17 cellular contexts compared by ENCODE assay signal in the genomic region with DNA sequence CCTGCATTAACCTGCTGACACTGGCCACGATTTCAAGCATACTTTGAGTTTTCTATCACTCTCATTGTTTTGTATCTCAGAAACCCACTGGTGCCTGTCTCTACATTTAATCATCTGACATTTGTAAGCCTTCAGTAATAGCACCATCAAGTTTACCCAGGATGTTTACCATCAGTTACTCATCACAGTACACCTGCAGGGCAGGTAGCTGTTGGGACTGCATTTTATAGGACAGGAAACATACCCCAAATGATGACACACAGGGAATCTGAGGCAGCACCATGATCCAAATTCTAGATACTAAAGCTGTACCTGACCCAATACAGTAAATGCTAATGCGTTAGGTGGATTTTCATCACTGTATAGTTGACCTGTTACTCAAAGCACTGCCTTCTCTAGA.
"Had no signal": no experiment of that assay in that cellular context is flagged by ENCODE, and none has a peak within 500 bp of the region (broad histone marks: within the 10 kb centered on the region; RNA-seq: fewer than 3 reads in every experiment).

No MANE protein-coding gene starts in this region.

- ATAC-seq: activated T-cell treated with anti-CD3 and anti-CD28 coated beads, Interleukin-2, amount 50 U/mL, for 72 hours; left cardiac atrium; psoas muscle; sciatic nerve had no signal

- H2AFZ ChIP-seq: neural progenitor cell had no signal

- H3K4me3 ChIP-seq: lung, neural progenitor cell, psoas muscle, suprapubic skin had no signal

- H3K9me3 ChIP-seq: psoas muscle, suprapubic skin had no signal

- H3K4me2 ChIP-seq: neural progenitor cell had no signal

- H3K36me3 ChIP-seq: neural progenitor cell, suprapubic skin had no signal

- DNase-seq: activated B cell treated with CpG ODN at 0.5 μM for 24 hours; activated CD4-positive, alpha-beta T cell treated with anti-CD3 and anti-CD28 coated beads, Interleukin-2, amount 10 ng/mL, durations not matched to agents 7 days and 5 days; activated CD8-positive, alpha-beta memory T cell treated with anti-CD3 and anti-CD28 coated beads, Interleukin-2, amount 50 U/mL, for 48 hours; activated gamma-delta T cell treated with Interleukin-2 at 50 U/mL for 16 hours; activated T-cell treated with anti-CD3 and anti-CD28 coated beads, Interleukin-2, amount 50 U/mL, for 72 hours; amniotic stem cell; caudate nucleus; head of caudate nucleus; left cardiac atrium; naive B cell; psoas muscle; T-helper 2 cell; trophoblast cell had no signal

- H3K27ac ChIP-seq: neural progenitor cell, psoas muscle, suprapubic skin had no signal

- H3K9ac ChIP-seq: neural progenitor cell had no signal

- H3K27me3 ChIP-seq: neural progenitor cell, suprapubic skin had no signal
